In genomic region chr10:18650618-18651017, GRCh38 we compare ENCODE assay signal across 7 cellular contexts. TPM values are rescaled to one million over a fixed set of nuclear protein-coding genes. Genes with fewer than 3 reads are reported as not detected.
DNase-seq lines count a peak whose midpoint lies in the region; ATAC-seq, FAIRE-seq and TF ChIP-seq lines count a peak whose summit lies in the region.

No MANE protein-coding gene starts in this region.

- H3K9me3 ChIP-seq in T-helper 17 cell (ENCODE audit: control insufficient read depth, low read length, poor library complexity, severe bottlenecking) (no peaks in the 10 kb centered on the region), small intestine (ENCODE audit: control insufficient read depth, low read depth) (no peaks in the 10 kb centered on the region)

- H3K27ac Mint-ChIP-seq in T-helper 17 cell = peak overlapping the region; percentile 97
- peak overlapping the region; percentile 97 for H3K27ac Mint-ChIP-seq in glutamatergic neuron (ENCODE audit: unreplicated experiment)

- no peak overlapping the region for H3K27ac ChIP-seq in small intestine (ENCODE audit: low read depth in 1 of 2, low read length in 1 of 2)

- 0 to 2% (median 0%) methylated on average over 4 of the region's 4 CpGs for WGBS in small intestine, 3 donors

- H3K4me3 Mint-ChIP-seq in T-helper 17 cell = peak overlapping the region; percentile 91
- peak overlapping the region; percentile 97 for H3K4me3 Mint-ChIP-seq in glutamatergic neuron (ENCODE audit: unreplicated experiment)

- H3K36me3 Mint-ChIP-seq in T-helper 17 cell (ENCODE audit: low read depth) = peaks cover 3% of the 10 kb centered on the region
- H3K36me3 Mint-ChIP-seq in glutamatergic neuron (ENCODE audit: unreplicated experiment) = no peaks in the 10 kb centered on the region

- no peaks in the 10 kb centered on the region for H3K27me3 ChIP-seq in small intestine (ENCODE audit: control insufficient read depth in 2 of 2, insufficient read depth in 2 of 2, low read length in 2 of 2)

- DNase-seq in HT-29 (ENCODE audit: low spot score) (peak; percentile 45), T-helper 17 cell (no peak), glutamatergic neuron (no peak), small intestine (peak; percentile 25), CD1c-positive myeloid dendritic cell (ENCODE audit: extremely low spot score) (no peak)

- peaks cover 2 to 4% of the 10 kb centered on the region in 2 donors for H3K4me1 ChIP-seq in small intestine (ENCODE audit: control insufficient read depth in 2 of 2, insufficient read depth in 1 of 2, low read depth in 1 of 2, low read length in 1 of 2)

- peak overlapping the region in 1 of 2 donors; percentile 80 for H3K4me3 ChIP-seq in small intestine (ENCODE audit: low read depth in 1 of 2, low read length in 2 of 2)

- no peak for TF ChIP-seq CTCF in glutamatergic neuron (IDR thresholded peaks at IDR 0.05; ENCODE audit: partially characterized antibody, unreplicated experiment)

- H3K4me1 Mint-ChIP-seq in T-helper 17 cell (peaks cover 19% of the 10 kb centered on the region), glutamatergic neuron (ENCODE audit: low read depth, unreplicated experiment) (peaks cover 11% of the 10 kb centered on the region)

- no peaks in the 10 kb centered on the region for H3K36me3 ChIP-seq in small intestine (ENCODE audit: control insufficient read depth in 2 of 2, insufficient read depth in 2 of 2, low read length in 2 of 2)

- FAIRE-seq in small intestine (lab: Jason Lieb, UNC) = no peak

- H3K27me3 Mint-ChIP-seq in T-helper 17 cell (no peaks in the 10 kb centered on the region), glutamatergic neuron (ENCODE audit: unreplicated experiment) (peaks cover 2% of the 10 kb centered on the region)

- H3K9me3 Mint-ChIP-seq in glutamatergic neuron (ENCODE audit: unreplicated experiment) = peaks cover 3% of the 10 kb centered on the region

- ATAC-seq in T-helper 17 cell (no peak), GM19328 (IDR thresholded peaks at IDR 0.05; ENCODE audit: unreplicated experiment) (no peak), GM18519 (IDR thresholded peaks at IDR 0.05; ENCODE audit: low FRiP score, unreplicated experiment) (no peak)

RNA-seq across cellular contexts. Expression of gene NSUN6, which starts 0.8 kb away (rescaled TPM):
- 4.5 and 5.6 TPM in 2 replicates for total RNA-seq in HT-29 (2014; rRNA removed; shearing (Covaris generic))
- total RNA-seq in T-helper 17 cell = 10 to 100 TPM; 22.2 to 36.9 TPM
- 20.7 TPM for total RNA-seq in glutamatergic neuron (ENCODE audit: unreplicated experiment)
- polyA plus RNA-seq in small intestine = 10 to 100 TPM in 1 of 3 donors, 1 to 10 TPM in 2; 6.0 to 10.1 (median 7.0) TPM

RNA-seq across cellular contexts. Expression of gene ARL5B, which starts 8.6 kb away (rescaled TPM):
- total RNA-seq in HT-29 (2014; rRNA removed; shearing (Covaris generic)) = 11.0 and 13.2 TPM in 2 replicates
- total RNA-seq in T-helper 17 cell (10 to 100 TPM; 13.1 to 24.3 TPM), glutamatergic neuron (ENCODE audit: unreplicated experiment) (41.4 TPM)
- 1 to 10 TPM; 5.9 to 7.4 (median 6.7) TPM for polyA plus RNA-seq in small intestine

Comparison
In these comparisons a context has a peak if more than half of its experiments do, and no peak if none do; other contexts are left out.
1. DNase-seq: peak in HT-29 (single experiment) and small intestine (single experiment); none in T-helper 17 cell (0 of 3), glutamatergic neuron (single experiment) and CD1c-positive myeloid dendritic cell (single experiment).